Comparison of ENCODE assay signal across 13 cellular contexts in genomic region chr4:76209876-76210275, GRCh38. TPM values are rescaled to one million over a fixed set of nuclear protein-coding genes. Genes with fewer than 3 reads are reported as not detected.
DNase-seq lines count a peak whose midpoint lies in the region; ATAC-seq and TF ChIP-seq lines count a peak whose summit lies in the region.
"Had no signal": no experiment of that assay in that cellular context is flagged by ENCODE, and none has a peak within 500 bp of the region (broad histone marks: within the 10 kb centered on the region; RNA-seq: fewer than 3 reads in every experiment).

No MANE protein-coding gene starts in this region.

- ATAC-seq in thoracic aorta (ENCODE audit: insufficient number of reproducible peaks, low FRiP score, low read depth) (no peak), GM23338 (no peak)

- H3K36me3 Mint-ChIP-seq in nephron (ENCODE audit: low read depth) (peaks cover 7% of the 10 kb centered on the region), GM23338 (ENCODE audit: low read depth) (no peaks in the 10 kb centered on the region)

- H3K4me3 Mint-ChIP-seq in nephron (peak overlapping the region in 2 of 3 experiments; percentile 88 to 98), GM23338 (no peak overlapping the region)
- H3K4me3 Mint-ChIP-seq: activated CD4-positive, alpha-beta T cell treated with anti-CD3 and anti-CD28 coated beads, Interleukin-2, amount 10 ng/mL, durations not matched to agents 7 days and 5 days had no signal

- H3K4me2 ChIP-seq in OCI-LY3 (ENCODE audit: low read length) = peak overlapping the region; percentile 66
- H3K4me2 ChIP-seq in GM23338 = no peak overlapping the region

- H3K79me2 ChIP-seq in OCI-LY3 (ENCODE audit: low read length) (no peaks in the 10 kb centered on the region), GM23338 (replicated peaks; ENCODE audit: insufficient read depth) (peaks cover 57% of the 10 kb centered on the region)

- H4K20me1 ChIP-seq in OCI-LY3 (ENCODE audit: insufficient read depth, low read length) = peaks cover 5% of the 10 kb centered on the region
- H4K20me1 ChIP-seq in GM23338 (replicated peaks; ENCODE audit: insufficient read depth) = peaks cover 11% of the 10 kb centered on the region; the same call in 1 of the 2 replicates

- no peak for TF ChIP-seq CTCF in OCI-LY3 (IDR thresholded peaks at IDR 0.05; ENCODE audit: low read depth, low read length)
- TF ChIP-seq CTCF in nephron (IDR thresholded peaks at IDR 0.05; ENCODE audit: unreplicated experiment in 3 of 3) = no peak
- TF ChIP-seq CTCF in thoracic aorta (IDR thresholded peaks at IDR 0.05) = no peak
- TF ChIP-seq CTCF in GM23338 (conservative IDR thresholded peaks at IDR 0.05; ENCODE audit: low read depth in 2 of 2) = no peak

- H3K27ac Mint-ChIP-seq in nephron = peak overlapping the region; percentile 65 to 99 (median 98)
- H3K27ac Mint-ChIP-seq in GM23338 = no peak overlapping the region
- H3K27ac Mint-ChIP-seq: activated CD4-positive, alpha-beta T cell treated with anti-CD3 and anti-CD28 coated beads, Interleukin-2, amount 10 ng/mL, durations not matched to agents 7 days and 5 days had no signal

- H3K27me3 ChIP-seq in OCI-LY3 (ENCODE audit: low read depth, low read length) = 0 out of 2 replicates have a peak, but pooled peaks cover 3% of the 10 kb centered on the region
- H3K27me3 ChIP-seq in thoracic aorta (replicated peaks; ENCODE audit: insufficient read depth) = no peaks in the 10 kb centered on the region
- H3K27me3 ChIP-seq in GM23338 (ENCODE audit: insufficient read depth) = no peaks in the 10 kb centered on the region

- peaks cover 36% of the 10 kb centered on the region for H3K4me1 ChIP-seq in OCI-LY3 (ENCODE audit: low read length)
- H3K4me1 ChIP-seq in thoracic aorta (ENCODE audit: control insufficient read depth in 1 of 2, low read depth in 2 of 2) = peaks cover 63 to 82% of the 10 kb centered on the region in 2 donors
- H3K4me1 ChIP-seq in GM23338 (ENCODE audit: insufficient read depth) = peaks cover 23% of the 10 kb centered on the region

- H3K27ac ChIP-seq in OCI-LY3 (ENCODE audit: low read length) (peak overlapping the region; percentile 21; the same call in 1 of the 2 replicates), cingulate gyrus (ENCODE audit: low read depth, low read length) (peak overlapping the region; percentile 66), thoracic aorta (peak overlapping the region in 1 of 2 donors; percentile 98), GM23338 (ENCODE audit: low read depth) (no peak overlapping the region)

- peaks cover 17% of the 10 kb centered on the region for H3F3A ChIP-seq in GM23338 (replicated peaks; ENCODE audit: low read depth)

- H3K27me3 Mint-ChIP-seq in nephron (ENCODE audit: low read depth) (peaks cover 4% of the 10 kb centered on the region), GM23338 (ENCODE audit: insufficient read depth, low read depth, poor library complexity) (peaks cover 4% of the 10 kb centered on the region)
- H3K27me3 Mint-ChIP-seq: activated CD4-positive, alpha-beta T cell treated with anti-CD3 and anti-CD28 coated beads, Interleukin-2, amount 10 ng/mL, durations not matched to agents 7 days and 5 days had no signal

- H3K4me3 ChIP-seq in OCI-LY3 (ENCODE audit: low read length) (peak overlapping the region; percentile 23), thoracic aorta (peak overlapping the region; percentile 90), GM23338 (no peak overlapping the region)

- no peak overlapping the region for H3K9ac ChIP-seq in OCI-LY3 (ENCODE audit: low read length)

- H3K4me1 Mint-ChIP-seq in nephron (peaks cover 82% of the 10 kb centered on the region), GM23338 (peaks cover 28% of the 10 kb centered on the region)

- no peak overlapping the region for H2AFZ ChIP-seq in OCI-LY3 (ENCODE audit: low read depth, low read length)
- no peak overlapping the region for H2AFZ ChIP-seq in GM23338

- no peaks in the 10 kb centered on the region for H3K9me3 Mint-ChIP-seq in nephron
- H3K9me3 Mint-ChIP-seq in GM23338 = no peaks in the 10 kb centered on the region
- H3K9me3 Mint-ChIP-seq: activated CD4-positive, alpha-beta T cell treated with anti-CD3 and anti-CD28 coated beads, Interleukin-2, amount 10 ng/mL, durations not matched to agents 7 days and 5 days had no signal

- H3K9me3 ChIP-seq in OCI-LY3 (ENCODE audit: insufficient read depth, low read length) = no peaks in the 10 kb centered on the region
- H3K9me3 ChIP-seq in thoracic aorta = no peaks in the 10 kb centered on the region

- H3K9me2 ChIP-seq in GM23338 (ENCODE audit: insufficient read depth) = no peaks in the 10 kb centered on the region

- H3K36me3 ChIP-seq in OCI-LY3 (replicated peaks; ENCODE audit: low read depth, low read length) = no peaks in the 10 kb centered on the region
- no peaks in the 10 kb centered on the region for H3K36me3 ChIP-seq in thoracic aorta
- H3K36me3 ChIP-seq in GM23338 (ENCODE audit: insufficient read depth) = no peaks in the 10 kb centered on the region

- DNase-seq in thoracic aorta (ENCODE audit: low spot score) (no peak), NOMO-1 treated with DMSO at 0.1 percent for 48 hours (lab: John Stamatoyannopoulos, UW; ENCODE audit: unreplicated experiment) (no peak), SHP77 treated with DMSO at 0.1 percent for 48 hours (lab: John Stamatoyannopoulos, UW) (no peak), GM23338 (ENCODE audit: low spot score) (no peak)
- DNase-seq: activated CD4-positive, alpha-beta T cell treated with anti-CD3 and anti-CD28 coated beads, Interleukin-2, amount 10 ng/mL, durations not matched to agents 7 days and 5 days; activated effector memory CD4-positive, alpha-beta T cell treated with anti-CD3 and anti-CD28 coated beads, Interleukin-2, amount 50 U/mL, for 16 hours; Calu3; foreskin melanocyte; NCI-H524; stimulated activated CD4-positive, alpha-beta T cell treated with anti-CD3 and anti-CD28 coated beads, Interleukin-12 subunit alpha, Interleukin-12 subunit beta, amount 100 ng/mL, for 4 hours had no signal

TF ChIP-seq in GM23338, 12 proteins besides CTCF, POLR2A, EP300 and RAD21 (continues in another document):
- no peak for TF ChIP-seq JUNB (IDR thresholded peaks at IDR 0.05; ENCODE audit: unreplicated experiment)
- no peak for TF ChIP-seq ZNF462 (CRISPR knock-in tag; IDR thresholded peaks at IDR 0.05)
- no peak for TF ChIP-seq CREB1 (CRISPR knock-in tag; IDR thresholded peaks at IDR 0.05; ENCODE audit: low read depth)

RNA-seq across cellular contexts. Expression of gene SCARB2, which starts 3.7 kb away (rescaled TPM):
- total RNA-seq in thoracic aorta = 100 to 1,000 TPM; 133 to 165 TPM
- 40.8 and 41.0 TPM in 2 replicates for total RNA-seq in GM23338 (2014; rRNA removed; shearing (Covaris generic))
- polyA plus RNA-seq in GM23338 (2016; fragmentation: Nextera tagmentation; extraction: Ambion mirVana) = 15.4 and 17.7 TPM in 2 replicates

RNA-seq across cellular contexts. Expression of gene FAM47E, which starts 41.6 kb away (rescaled TPM):
- under 1 TPM; 0.42 to 0.54 TPM for total RNA-seq in thoracic aorta
- total RNA-seq in GM23338 (2014; rRNA removed; shearing (Covaris generic)) = 0.66 and 2.9 TPM in 2 replicates
- 2.3 and 4.4 TPM in 2 replicates for polyA plus RNA-seq in GM23338 (2016; fragmentation: Nextera tagmentation; extraction: Ambion mirVana)
